Comparison of ENCODE assay signal across 8 cellular contexts in genomic region chr7:101251871-101252659, GRCh38. TPM values are rescaled to one million over a fixed set of nuclear protein-coding genes. Genes with fewer than 3 reads are reported as not detected.
DNase-seq lines count a peak whose midpoint lies in the region; ATAC-seq and TF ChIP-seq lines count a peak whose summit lies in the region.

No MANE protein-coding gene starts in this region.

- H4K20me1 ChIP-seq in fibroblast of lung (ENCODE audit: control insufficient read depth, extremely low read depth, insufficient read depth, low read length), result no peaks in the 10 kb centered on the region

- no peaks in the 10 kb centered on the region for H3K27me3 ChIP-seq in fibroblast of lung (ENCODE audit: control insufficient read depth, insufficient read depth, low read length)

- H3K4me3 ChIP-seq in LNCaP clone FGC (ENCODE audit: low read depth, low read length) (peak overlapping the region; percentile 98), fibroblast of lung (replicated peaks in 1 of 4; ENCODE audit: control extremely low read depth in 1 of 4, insufficient read depth in 1 of 4, low read depth in 3 of 4, low read length in 4 of 4) (peak overlapping the region; percentile 44 to 94 (median 80))

- H3K4me2 ChIP-seq in fibroblast of lung (ENCODE audit: extremely low read depth, insufficient read depth, low read length), result peak overlapping the region; percentile 70

- H3K4me3 Mint-ChIP-seq in activated T-helper 2 cell treated with anti-CD3 and anti-CD28 coated beads, Interferon-gamma antibody, Interleukin-2, Interleukin-4, amounts not matched to agents 10 μg/mL and 5 μg/mL and 100 μg/mL, durations not matched to agents 14 hours and 24 hours and 36 hours (ENCODE audit: low read depth), result peak overlapping the region; percentile 99
- peak overlapping the region; percentile 96 to 100 (median 99) for H3K4me3 Mint-ChIP-seq in naive B cell
- peak overlapping the region; percentile 98 for H3K4me3 Mint-ChIP-seq in stimulated activated effector memory CD8-positive, alpha-beta T cell treated with anti-CD3 and anti-CD28 coated beads, Interleukin-12 subunit alpha, Interleukin-12 subunit beta, amount 100 ng/mL, for 72 hours

- intact Hi-C loops in activated T-helper 2 cell treated with anti-CD3 and anti-CD28 coated beads, Interferon-gamma antibody, Interleukin-2, Interleukin-4, amounts not matched to agents 10 μg/mL and 5 μg/mL and 100 μg/mL, durations not matched to agents 14 hours and 24 hours and 36 hours (cut with micrococcal nuclease), result loop anchor here (1.0 to 5.0 kb wide), 2 partner anchors 8 to 1855 kb away; no protein-coding TSS in a partner anchor

- H3K9ac ChIP-seq in fibroblast of lung (ENCODE audit: insufficient read depth, low read length), result peak overlapping the region; percentile 53

- peak overlapping the region; percentile 60 for H2AFZ ChIP-seq in fibroblast of lung (ENCODE audit: low read length)

- peaks cover 13% of the 10 kb centered on the region for H3K79me2 ChIP-seq in fibroblast of lung (ENCODE audit: control insufficient read depth, insufficient read depth, low read length)

- H3K4me1 Mint-ChIP-seq in activated T-helper 2 cell treated with anti-CD3 and anti-CD28 coated beads, Interferon-gamma antibody, Interleukin-2, Interleukin-4, amounts not matched to agents 10 μg/mL and 5 μg/mL and 100 μg/mL, durations not matched to agents 14 hours and 24 hours and 36 hours (ENCODE audit: low read depth), result peaks cover 21% of the 10 kb centered on the region
- peaks cover 21 to 41% (median 35%) of the 10 kb centered on the region in 3 donors for H3K4me1 Mint-ChIP-seq in naive B cell
- peaks cover 35% of the 10 kb centered on the region for H3K4me1 Mint-ChIP-seq in stimulated activated effector memory CD8-positive, alpha-beta T cell treated with anti-CD3 and anti-CD28 coated beads, Interleukin-12 subunit alpha, Interleukin-12 subunit beta, amount 100 ng/mL, for 72 hours

- no peaks in the 10 kb centered on the region for H3K36me3 ChIP-seq in fibroblast of lung (ENCODE audit: control insufficient read depth, insufficient read depth, low read length)

- peak overlapping the region; percentile 53 for H3K27ac ChIP-seq in fibroblast of lung (ENCODE audit: insufficient read depth, low read length)

- no peaks in the 10 kb centered on the region for H3K9me3 ChIP-seq in fibroblast of lung (ENCODE audit: control insufficient read depth, insufficient read depth, low read depth, low read length)

- DNase-seq in EL (peak; percentile 98), H4 (ENCODE audit: low spot score) (peak; percentile 97), LNCaP clone FGC (ENCODE audit: low read depth) (peak; percentile 95), RPMI8226 (peak; percentile 100), fibroblast of lung (ENCODE audit: low read depth in 2 of 2) (peak; percentile 98 to 99), naive B cell (peak; percentile 98)
- DNase-seq in activated T-helper 2 cell treated with anti-CD3 and anti-CD28 coated beads, Interferon-gamma antibody, Interleukin-2, Interleukin-4, amounts not matched to agents 10 μg/mL and 5 μg/mL and 100 μg/mL, durations not matched to agents 14 hours and 24 hours and 36 hours (ENCODE audit: low spot score), result peak; percentile 98
- DNase-seq in stimulated activated effector memory CD8-positive, alpha-beta T cell treated with anti-CD3 and anti-CD28 coated beads, Interleukin-12 subunit alpha, Interleukin-12 subunit beta, amount 100 ng/mL, for 72 hours (ENCODE audit: low spot score in 2 of 2), result peak; percentile 97 to 100

- H3K4me1 ChIP-seq in fibroblast of lung (ENCODE audit: control insufficient read depth, extremely low read depth, insufficient read depth, low read length), result no peaks in the 10 kb centered on the region

- peak; percentile 97 to 98 for ATAC-seq in naive B cell (ENCODE audit: low read depth in 2 of 2)
- ATAC-seq in stimulated activated effector memory CD8-positive, alpha-beta T cell treated with anti-CD3 and anti-CD28 coated beads, Interleukin-12 subunit alpha, Interleukin-12 subunit beta, amount 100 ng/mL, for 72 hours, result peak; percentile 99

- peak overlapping the region; percentile 96 for H3K27ac Mint-ChIP-seq in activated T-helper 2 cell treated with anti-CD3 and anti-CD28 coated beads, Interferon-gamma antibody, Interleukin-2, Interleukin-4, amounts not matched to agents 10 μg/mL and 5 μg/mL and 100 μg/mL, durations not matched to agents 14 hours and 24 hours and 36 hours
- peak overlapping the region; percentile 94 to 98 (median 98) for H3K27ac Mint-ChIP-seq in naive B cell
- H3K27ac Mint-ChIP-seq in stimulated activated effector memory CD8-positive, alpha-beta T cell treated with anti-CD3 and anti-CD28 coated beads, Interleukin-12 subunit alpha, Interleukin-12 subunit beta, amount 100 ng/mL, for 72 hours, result peak overlapping the region; percentile 97

- no peak for TF ChIP-seq CTCF in LNCaP clone FGC (IDR thresholded peaks at IDR 0.05; ENCODE audit: control insufficient read depth, extremely low read depth, insufficient read depth)
- no peak for TF ChIP-seq CTCF in fibroblast of lung (conservative IDR thresholded peaks at IDR 0.05 in 1 of 2, IDR thresholded peaks at IDR 0.05 in 1 of 2; ENCODE audit: low read depth in 1 of 2, low read length in 2 of 2)

- no peaks in the 10 kb centered on the region for H3K9me3 Mint-ChIP-seq in activated T-helper 2 cell treated with anti-CD3 and anti-CD28 coated beads, Interferon-gamma antibody, Interleukin-2, Interleukin-4, amounts not matched to agents 10 μg/mL and 5 μg/mL and 100 μg/mL, durations not matched to agents 14 hours and 24 hours and 36 hours
- H3K9me3 Mint-ChIP-seq in naive B cell, result no peaks in the 10 kb centered on the region
- H3K9me3 Mint-ChIP-seq in stimulated activated effector memory CD8-positive, alpha-beta T cell treated with anti-CD3 and anti-CD28 coated beads, Interleukin-12 subunit alpha, Interleukin-12 subunit beta, amount 100 ng/mL, for 72 hours, result no peaks in the 10 kb centered on the region

- H3K36me3 Mint-ChIP-seq in activated T-helper 2 cell treated with anti-CD3 and anti-CD28 coated beads, Interferon-gamma antibody, Interleukin-2, Interleukin-4, amounts not matched to agents 10 μg/mL and 5 μg/mL and 100 μg/mL, durations not matched to agents 14 hours and 24 hours and 36 hours (ENCODE audit: low read depth), result peaks cover 28% of the 10 kb centered on the region
- peaks cover 6% of the 10 kb centered on the region in 2 donors for H3K36me3 Mint-ChIP-seq in naive B cell
- H3K36me3 Mint-ChIP-seq in stimulated activated effector memory CD8-positive, alpha-beta T cell treated with anti-CD3 and anti-CD28 coated beads, Interleukin-12 subunit alpha, Interleukin-12 subunit beta, amount 100 ng/mL, for 72 hours, result peaks cover 52% of the 10 kb centered on the region

- H3K27me3 Mint-ChIP-seq in activated T-helper 2 cell treated with anti-CD3 and anti-CD28 coated beads, Interferon-gamma antibody, Interleukin-2, Interleukin-4, amounts not matched to agents 10 μg/mL and 5 μg/mL and 100 μg/mL, durations not matched to agents 14 hours and 24 hours and 36 hours (ENCODE audit: low read depth), result no peaks in the 10 kb centered on the region
- peaks cover 0 to 12% (median 8%) of the 10 kb centered on the region in 3 donors for H3K27me3 Mint-ChIP-seq in naive B cell

RNA-seq across cellular contexts. Expression of gene FIS1, which starts 7.2 kb away (rescaled TPM):
- total RNA-seq in H4 (2014; rRNA removed; shearing (Covaris generic)), result 115 and 118 TPM in 2 replicates
- 121 and 132 TPM in 2 replicates for total RNA-seq in activated T-helper 2 cell treated with anti-CD3 and anti-CD28 coated beads, Interferon-gamma antibody, Interleukin-2, Interleukin-4, amounts not matched to agents 10 μg/mL and 5 μg/mL and 100 μg/mL, durations not matched to agents 14 hours and 24 hours and 36 hours
- total RNA-seq in fibroblast of lung, result 148 and 169 TPM in 2 replicates
- polyA plus RNA-seq in fibroblast of lung, result 297 and 347 TPM in 2 replicates
- 244 and 265 TPM in 2 replicates for polyA plus RNA-seq in fibroblast of lung (2012)
- 104 and 125 TPM in 2 replicates for polyA minus RNA-seq in fibroblast of lung (ENCODE audit: low replicate concordance)
- 100 to 1,000 TPM; 221 to 266 (median 244) TPM for polyA plus RNA-seq in naive B cell (ENCODE audit: low read depth in 6 of 6)

RNA-seq across cellular contexts. Expression of gene CLDN15, which starts 14.5 kb away (rescaled TPM):
- 0.99 and 6.0 TPM in 2 replicates for total RNA-seq in H4 (2014; rRNA removed; shearing (Covaris generic))
- total RNA-seq in activated T-helper 2 cell treated with anti-CD3 and anti-CD28 coated beads, Interferon-gamma antibody, Interleukin-2, Interleukin-4, amounts not matched to agents 10 μg/mL and 5 μg/mL and 100 μg/mL, durations not matched to agents 14 hours and 24 hours and 36 hours, result 18.2 and 19.4 TPM in 2 replicates
- total RNA-seq in fibroblast of lung, result 2.6 and 3.1 TPM in 2 replicates
- 1.6 and 1.8 TPM in 2 replicates for polyA plus RNA-seq in fibroblast of lung
- polyA plus RNA-seq in fibroblast of lung (2012), result 1.7 TPM in 2 replicates
- polyA minus RNA-seq in fibroblast of lung (ENCODE audit: low replicate concordance), result 3.7 and 4.0 TPM in 2 replicates
- polyA plus RNA-seq in naive B cell (ENCODE audit: low read depth in 6 of 6), result 1 to 10 TPM in 1 of 6 donors, under 1 TPM in 4, not detected in 1; 0.28 to 2.0 (median 0.80) TPM

RNA-seq across cellular contexts. Expression of gene ZNHIT1, which starts 34.1 kb away (rescaled TPM):
- 87.9 and 103 TPM in 2 replicates for total RNA-seq in H4 (2014; rRNA removed; shearing (Covaris generic))
- total RNA-seq in activated T-helper 2 cell treated with anti-CD3 and anti-CD28 coated beads, Interferon-gamma antibody, Interleukin-2, Interleukin-4, amounts not matched to agents 10 μg/mL and 5 μg/mL and 100 μg/mL, durations not matched to agents 14 hours and 24 hours and 36 hours, result 45.1 and 46.8 TPM in 2 replicates
- total RNA-seq in fibroblast of lung, result 62.1 and 62.9 TPM in 2 replicates
- polyA plus RNA-seq in fibroblast of lung (33.9 and 36.6 TPM in 2 replicates), naive B cell (ENCODE audit: low read depth in 6 of 6) (10 to 100 TPM; 43.9 to 67.5 (median 52.4) TPM)
- 80.0 and 80.5 TPM in 2 replicates for polyA plus RNA-seq in fibroblast of lung (2012)
- 14.4 and 21.7 TPM in 2 replicates for polyA minus RNA-seq in fibroblast of lung (ENCODE audit: low replicate concordance)

RNA-seq across cellular contexts. Expression of gene PLOD3, which starts 34.7 kb away (rescaled TPM):
- total RNA-seq in H4 (2014; rRNA removed; shearing (Covaris generic)), result 32.7 and 41.3 TPM in 2 replicates
- total RNA-seq in activated T-helper 2 cell treated with anti-CD3 and anti-CD28 coated beads, Interferon-gamma antibody, Interleukin-2, Interleukin-4, amounts not matched to agents 10 μg/mL and 5 μg/mL and 100 μg/mL, durations not matched to agents 14 hours and 24 hours and 36 hours, result 75.5 and 82.8 TPM in 2 replicates
- total RNA-seq in fibroblast of lung, result 52.4 and 89.0 TPM in 2 replicates
- 86.0 and 106 TPM in 2 replicates for polyA plus RNA-seq in fibroblast of lung
- 106 and 144 TPM in 2 replicates for polyA plus RNA-seq in fibroblast of lung (2012)
- polyA minus RNA-seq in fibroblast of lung (ENCODE audit: low replicate concordance), result 163 and 209 TPM in 2 replicates
- 10 to 100 TPM; 10.2 to 16.5 (median 10.5) TPM for polyA plus RNA-seq in naive B cell (ENCODE audit: low read depth in 6 of 6)

RNA-seq across cellular contexts. Expression of gene MOGAT3, which starts 51.2 kb away (rescaled TPM):
- total RNA-seq in H4 (2014; rRNA removed; shearing (Covaris generic)), result not detected in 2 replicates
- not detected in 2 replicates for total RNA-seq in activated T-helper 2 cell treated with anti-CD3 and anti-CD28 coated beads, Interferon-gamma antibody, Interleukin-2, Interleukin-4, amounts not matched to agents 10 μg/mL and 5 μg/mL and 100 μg/mL, durations not matched to agents 14 hours and 24 hours and 36 hours
- total RNA-seq in fibroblast of lung, result not detected in 2 replicates
- polyA plus RNA-seq in fibroblast of lung (not detected in 2 replicates), naive B cell (ENCODE audit: low read depth in 6 of 6) (not detected)
- not detected in 2 replicates for polyA plus RNA-seq in fibroblast of lung (2012)
- polyA minus RNA-seq in fibroblast of lung (ENCODE audit: low replicate concordance), result 1.5 TPM in 1 of 2 replicates, not detected in the other

Comparison
In these comparisons a context has a peak if more than half of its experiments do, and no peak if none do; other contexts are left out.
1. Peak in every context shown above with its lines: DNase-seq, ATAC-seq, H3K4me3 ChIP-seq and H3K27ac ChIP-seq.